Comparison of ENCODE assay signal across 17 cellular contexts in the genomic region with DNA sequence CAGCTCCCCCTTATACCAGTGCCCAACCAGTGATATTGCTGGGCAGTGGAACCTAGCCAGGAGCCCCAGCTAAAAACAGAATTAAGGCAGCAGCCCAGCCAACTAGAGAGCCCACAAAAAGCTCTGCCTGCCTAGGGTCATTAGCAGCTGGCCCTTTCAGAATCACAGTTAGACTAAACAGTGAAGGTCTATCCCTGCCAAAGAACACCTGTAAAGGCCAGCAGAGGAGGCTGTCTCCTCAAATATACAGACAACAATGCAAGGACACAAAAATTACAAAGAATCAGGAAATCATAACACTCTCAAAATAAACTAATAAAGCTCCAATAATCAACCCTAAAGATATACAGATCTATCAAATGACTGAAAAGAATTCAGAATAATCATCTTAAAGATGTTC.
"Had no signal": no experiment of that assay in that cellular context is flagged by ENCODE, and none has a peak within 500 bp of the region (broad histone marks: within the 10 kb centered on the region; RNA-seq: fewer than 3 reads in every experiment).

No MANE protein-coding gene starts in this region.

- H3K36me3 ChIP-seq: right atrium auricular region, upper lobe of left lung had no signal

- DNase-seq: activated CD4-positive, alpha-beta T cell treated with anti-CD3 and anti-CD28 coated beads, Interleukin-2, amount 50 U/mL, for 4 hours; activated CD4-positive, CD25-positive, alpha-beta regulatory T cell treated with anti-CD3 and anti-CD28 coated beads, Interleukin-2, amount 50 U/mL, for 72 hours; activated effector memory CD4-positive, alpha-beta T cell treated with Interleukin-2 at 50 U/mL for 16 hours; activated T-cell treated with anti-CD3 and anti-CD28 coated beads, Interleukin-2, amount 50 U/mL, for 1 hour; amniotic stem cell; body of pancreas; central memory CD4-positive, alpha-beta T cell; cortex of kidney; effector CD8-positive, alpha-beta T cell; kidney glomerular epithelial cell; T-helper 17 cell; upper lobe of left lung had no signal

- H3K4me1 ChIP-seq: body of pancreas, right atrium auricular region, upper lobe of left lung had no signal

- H3K27ac ChIP-seq: body of pancreas, epithelial cell of prostate, parathyroid adenoma, right atrium auricular region, upper lobe of left lung had no signal

- H3K27me3 ChIP-seq: body of pancreas, right atrium auricular region, upper lobe of left lung had no signal

- H3K9me3 ChIP-seq: body of pancreas, right atrium auricular region, upper lobe of left lung had no signal

- H3K79me2 ChIP-seq: parathyroid adenoma had no signal

- H2AFZ ChIP-seq: parathyroid adenoma had no signal

- H3K9ac ChIP-seq: parathyroid adenoma had no signal

- ATAC-seq: activated naive CD4-positive, alpha-beta T cell treated with anti-CD3 and anti-CD28 coated beads, Interleukin-2, amount 50 U/mL, for 72 hours; body of pancreas; stimulated activated effector memory CD8-positive, alpha-beta T cell treated with anti-CD3 and anti-CD28 coated beads, Interleukin-12 subunit alpha, Interleukin-12 subunit beta, amount 100 ng/mL, for 72 hours; T-helper 17 cell had no signal

- H3K4me3 ChIP-seq: body of pancreas, right atrium auricular region, upper lobe of left lung had no signal
